Comparison of ENCODE assay signal across 8 cellular contexts in genomic region chr20:18287915-18288747, GRCh38. TPM values are rescaled to one million over a fixed set of nuclear protein-coding genes. Genes with fewer than 3 reads are reported as not detected.
DNase-seq lines count a peak whose midpoint lies in the region; ATAC-seq and TF ChIP-seq lines count a peak whose summit lies in the region.

ZNF133 (plus strand) TSS chr20:18288527; CDS start chr20:18305687, 17,160 bp downstream.

- H3K4me3 ChIP-seq in NB4 (ENCODE audit: low read depth, low read length), result peak within 1 kb of the TSS; percentile 88

- TF ChIP-seq POLR2A in NB4 (IDR thresholded peaks at IDR 0.05; ENCODE audit: extremely low read depth, insufficient read length), result peak; percentile 87

- TF ChIP-seq CTCF in GM10248 (IDR thresholded peaks at IDR 0.05; ENCODE audit: control extremely low read depth, extremely low read depth, low read depth, missing control alignments) (peak; percentile 19), NB4 (IDR thresholded peaks at IDR 0.05; ENCODE audit: low read depth, low read length) (peak; percentile 9)

- ATAC-seq in HG02571 (IDR thresholded peaks at IDR 0.05; ENCODE audit: unreplicated experiment), result peak; percentile 97

- POLR2A ChIA-PET in GM10248 (lab: Yijun Ruan, JAX), result no interaction called here

- CTCF ChIA-PET in GM10248 (lab: Yijun Ruan, JAX), result interaction anchor here (1.0 to 1.6 kb wide), 5 partner anchors 9 to 504 kb away, joined by 3 to 5 read pairs (median 3); no protein-coding TSS in a partner anchor

- DNase-seq in GM10248 (ENCODE audit: extremely low spot score) (peak; percentile 93), NB4 (ENCODE audit: low read depth) (peak; percentile 94), SK-N-DZ (ENCODE audit: low spot score) (peak; percentile 93), globus pallidus (ENCODE audit: low spot score) (peak; percentile 96), nucleus accumbens (lab: John Stamatoyannopoulos, UW) (peak; percentile 75 to 100 (median 97)), superior temporal gyrus (ENCODE audit: extremely low spot score) (peak; percentile 97)
- DNase-seq in activated naive CD4-positive, alpha-beta T cell treated with anti-CD3 and anti-CD28 coated beads, Interleukin-2, amount 50 U/mL, for 16 hours, result peak; percentile 97

RNA-seq across cellular contexts. Expression of gene ZNF133, which starts in this region (rescaled TPM):
- 9.9 and 10.0 TPM in 2 replicates for polyA plus RNA-seq in SK-N-DZ (2014; cell fraction: cytosol; rRNA removed)
- polyA plus RNA-seq in SK-N-DZ (2014; cell fraction: nucleus; rRNA removed), result 45.5 and 47.4 TPM in 2 replicates

Comparison
In these comparisons a context has a peak if more than half of its experiments do, and no peak if none do; other contexts are left out.
1. Peak in every context shown above with its lines: DNase-seq, ATAC-seq and H3K4me3 ChIP-seq.